Comparison of ENCODE assay signal across 14 cellular contexts in the genomic region with DNA sequence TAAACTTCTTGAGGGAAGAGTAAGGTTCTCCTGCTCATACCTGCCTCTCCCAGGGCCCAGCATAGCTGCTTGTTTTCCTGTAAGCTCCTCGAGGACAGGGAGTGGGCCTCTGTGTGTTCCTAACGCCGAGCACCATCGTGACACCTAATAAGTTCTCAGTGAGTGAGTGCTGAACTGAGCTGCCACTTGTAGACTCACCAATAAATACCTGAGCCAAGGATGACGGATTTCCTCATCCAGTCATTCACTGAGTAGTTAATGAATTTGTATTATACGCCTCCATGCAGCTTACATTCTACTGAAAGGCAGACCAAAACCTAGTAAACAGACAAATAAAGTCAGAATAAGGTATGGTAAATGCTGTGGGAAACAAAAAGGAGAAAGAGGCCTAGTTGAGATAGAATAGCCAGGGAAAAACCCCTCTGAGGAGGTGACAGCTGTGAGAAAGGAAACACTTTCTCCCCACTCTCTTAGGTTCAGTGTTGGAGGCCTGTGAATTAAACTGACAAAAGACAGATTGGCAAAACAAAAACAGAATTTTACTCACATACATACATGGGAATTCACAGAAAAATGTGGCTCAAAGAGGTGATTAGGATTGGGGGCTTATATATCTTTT.
DNase-seq lines count a peak whose midpoint lies in the region; ATAC-seq and TF ChIP-seq lines count a peak whose summit lies in the region.
"Had no signal": no experiment of that assay in that cellular context is flagged by ENCODE, and none has a peak within 500 bp of the region (broad histone marks: within the 10 kb centered on the region; RNA-seq: fewer than 3 reads in every experiment).

No MANE protein-coding gene starts in this region.

- TF ChIP-seq CTCF in Caco-2 (IDR thresholded peaks at IDR 0.05; ENCODE audit: insufficient read depth in 1 of 2, low read depth in 1 of 2, low read length in 1 of 2, severe bottlenecking in 1 of 2, unreplicated experiment in 1 of 2): no peak
- no peak for TF ChIP-seq CTCF in mammary epithelial cell (conservative IDR thresholded peaks at IDR 0.05 in 1 of 2, IDR thresholded peaks at IDR 0.05 in 1 of 2; ENCODE audit: extremely low read depth in 1 of 2, insufficient read depth in 1 of 2, low read depth in 1 of 2, low read length in 2 of 2)

- H3K27me3 Mint-ChIP-seq in Caco-2 (ENCODE audit: insufficient read depth, unreplicated experiment): no peaks in the 10 kb centered on the region
- H3K27me3 Mint-ChIP-seq in activated T-helper 1 cell treated with anti-CD3 and anti-CD28 coated beads, Interleukin-12 subunit alpha, Interleukin-12 subunit beta, Interleukin-2, Interleukin-4 antibody, amounts not matched to agents 30 ng/mL and 10 ng/mL and 1 ng/mL, durations not matched to agents 14 hours and 24 hours and 36 hours (ENCODE audit: insufficient read depth): no peaks in the 10 kb centered on the region
- H3K27me3 Mint-ChIP-seq: activated T-cell treated with anti-CD3 and anti-CD28 coated beads, Interleukin-2, amount 50 U/mL, for 24 hours had no signal

- intact Hi-C loops in Caco-2 (cut with micrococcal nuclease; ENCODE audit: unreplicated experiment) (loop anchor here (5.0 kb wide), 1 partner anchor 107 kb away; no protein-coding TSS in a partner anchor), mammary epithelial cell (cut with micrococcal nuclease) (no loop called here), posterior cingulate gyrus (cut with DNase I) (no loop called here)
- intact Hi-C loops in activated T-helper 1 cell treated with anti-CD3 and anti-CD28 coated beads, Interleukin-12 subunit alpha, Interleukin-12 subunit beta, Interleukin-2, Interleukin-4 antibody, amounts not matched to agents 30 ng/mL and 10 ng/mL and 1 ng/mL, durations not matched to agents 14 hours and 24 hours and 36 hours (cut with micrococcal nuclease): no loop called here

- no peak overlapping the region for H3K4me2 ChIP-seq in mammary epithelial cell (ENCODE audit: insufficient read depth, low read depth, low read length)

- H3K9me3 ChIP-seq in Caco-2 (peaks cover 10% of the 10 kb centered on the region), iPS-20b (ENCODE audit: insufficient read depth, low read depth, low read length) (no peaks in the 10 kb centered on the region), mammary epithelial cell (replicated peaks; ENCODE audit: insufficient read depth, low read length) (no peaks in the 10 kb centered on the region)
- H3K9me3 ChIP-seq: heart left ventricle, thoracic aorta had no signal

- H3K27ac Mint-ChIP-seq in Caco-2 (ENCODE audit: unreplicated experiment): peak overlapping the region; percentile 53
- H3K27ac Mint-ChIP-seq in activated T-helper 1 cell treated with anti-CD3 and anti-CD28 coated beads, Interleukin-12 subunit alpha, Interleukin-12 subunit beta, Interleukin-2, Interleukin-4 antibody, amounts not matched to agents 30 ng/mL and 10 ng/mL and 1 ng/mL, durations not matched to agents 14 hours and 24 hours and 36 hours: no peak overlapping the region
- H3K27ac Mint-ChIP-seq: activated T-cell treated with anti-CD3 and anti-CD28 coated beads, Interleukin-2, amount 50 U/mL, for 24 hours had no signal

- H3K4me1 Mint-ChIP-seq in Caco-2 (ENCODE audit: low read depth, unreplicated experiment): peaks cover 49% of the 10 kb centered on the region
- no peaks in the 10 kb centered on the region for H3K4me1 Mint-ChIP-seq in activated T-helper 1 cell treated with anti-CD3 and anti-CD28 coated beads, Interleukin-12 subunit alpha, Interleukin-12 subunit beta, Interleukin-2, Interleukin-4 antibody, amounts not matched to agents 30 ng/mL and 10 ng/mL and 1 ng/mL, durations not matched to agents 14 hours and 24 hours and 36 hours (ENCODE audit: low read depth)

- CTCF ChIA-PET in Caco-2 (lab: Charles Lee) (interaction anchor here (0.6 kb wide), 1 partner anchor 35 kb away, joined by 3 read pairs; no protein-coding TSS in a partner anchor), mammary epithelial cell (lab: Charles Lee; ENCODE audit: low non-redundant PET) (no interaction called here)

- dilution Hi-C loops in mammary epithelial cell (cut with HindIII; ENCODE audit: low sequenced_read_pairs): loop anchor here (5.0 kb wide), 2 partner anchors 78 to 102 kb away; no protein-coding TSS in a partner anchor

- peaks cover 7% of the 10 kb centered on the region for H3K36me3 Mint-ChIP-seq in Caco-2 (ENCODE audit: insufficient read depth, unreplicated experiment)
- H3K36me3 Mint-ChIP-seq in activated T-helper 1 cell treated with anti-CD3 and anti-CD28 coated beads, Interleukin-12 subunit alpha, Interleukin-12 subunit beta, Interleukin-2, Interleukin-4 antibody, amounts not matched to agents 30 ng/mL and 10 ng/mL and 1 ng/mL, durations not matched to agents 14 hours and 24 hours and 36 hours (ENCODE audit: low read depth): no peaks in the 10 kb centered on the region

- H3K4me3 Mint-ChIP-seq in Caco-2 (ENCODE audit: unreplicated experiment): no peak overlapping the region
- no peak overlapping the region for H3K4me3 Mint-ChIP-seq in activated T-helper 1 cell treated with anti-CD3 and anti-CD28 coated beads, Interleukin-12 subunit alpha, Interleukin-12 subunit beta, Interleukin-2, Interleukin-4 antibody, amounts not matched to agents 30 ng/mL and 10 ng/mL and 1 ng/mL, durations not matched to agents 14 hours and 24 hours and 36 hours
- H3K4me3 Mint-ChIP-seq: activated T-cell treated with anti-CD3 and anti-CD28 coated beads, Interleukin-2, amount 50 U/mL, for 24 hours had no signal

- POLR2A ChIA-PET in Caco-2 (lab: Charles Lee): no interaction called here

- no peak overlapping the region for H2AFZ ChIP-seq in mammary epithelial cell (ENCODE audit: low read depth, low read length)

- 95% methylated on average over 5 of the region's 6 CpGs for WGBS in mammary epithelial cell (ENCODE audit: low coverage, missing lambda C conversion rate)

- H3K27me3 ChIP-seq in Caco-2 (replicated peaks; ENCODE audit: control insufficient read depth, insufficient read depth, low read length): no peaks in the 10 kb centered on the region
- H3K27me3 ChIP-seq in iPS-20b (ENCODE audit: insufficient read depth, low read length): no peaks in the 10 kb centered on the region
- no peaks in the 10 kb centered on the region for H3K27me3 ChIP-seq in mammary epithelial cell (ENCODE audit: insufficient read depth, low read length)
- H3K27me3 ChIP-seq: heart left ventricle had no signal

- H3K27ac ChIP-seq in iPS-20b (ENCODE audit: low read length) (no peak overlapping the region), mammary epithelial cell (ENCODE audit: insufficient read depth, low read depth, low read length) (no peak overlapping the region)
- H3K27ac ChIP-seq: heart left ventricle, thoracic aorta had no signal

- no peaks in the 10 kb centered on the region for H3K79me2 ChIP-seq in mammary epithelial cell (ENCODE audit: insufficient read depth, low read length)

- no TSS peak for BruUV-seq in Caco-2 (replicated peaks; lab: Mats Ljungman, UMichigan)
- no TSS peak for BruUV-seq in mammary epithelial cell (replicated peaks; lab: Mats Ljungman, UMichigan)

- no peak overlapping the region for H3K4me3 ChIP-seq in Caco-2 (ENCODE audit: low read depth, low read length)
- no peak overlapping the region for H3K4me3 ChIP-seq in iPS-20b (ENCODE audit: low read length)
- H3K4me3 ChIP-seq in mammary epithelial cell (replicated peaks in 1 of 3; ENCODE audit: insufficient read depth in 1 of 3, low read depth in 2 of 3, low read length in 3 of 3): no peak overlapping the region
- H3K4me3 ChIP-seq: heart left ventricle, thoracic aorta had no signal

- peak overlapping the region; percentile 18; the same call in 1 of the 2 replicates for H3K9ac ChIP-seq in iPS-20b (ENCODE audit: low read depth, low read length)
- no peak overlapping the region for H3K9ac ChIP-seq in mammary epithelial cell (ENCODE audit: insufficient read depth, low read length)

- ATAC-seq in GM19043 (IDR thresholded peaks at IDR 0.05; ENCODE audit: low read depth, unreplicated experiment) (peak; percentile 62), HG03066 (IDR thresholded peaks at IDR 0.05; ENCODE audit: low read depth, unreplicated experiment) (peak; percentile 69)
- ATAC-seq: heart left ventricle, right cardiac atrium had no signal

- peaks cover 8% of the 10 kb centered on the region for H3K9me3 Mint-ChIP-seq in Caco-2 (ENCODE audit: unreplicated experiment)
- H3K9me3 Mint-ChIP-seq in activated T-helper 1 cell treated with anti-CD3 and anti-CD28 coated beads, Interleukin-12 subunit alpha, Interleukin-12 subunit beta, Interleukin-2, Interleukin-4 antibody, amounts not matched to agents 30 ng/mL and 10 ng/mL and 1 ng/mL, durations not matched to agents 14 hours and 24 hours and 36 hours: peaks cover 10% of the 10 kb centered on the region
- H3K9me3 Mint-ChIP-seq: activated T-cell treated with anti-CD3 and anti-CD28 coated beads, Interleukin-2, amount 50 U/mL, for 24 hours had no signal

- in situ Hi-C loops in mammary epithelial cell (cut with MboI; ENCODE audit: low sequenced_read_pairs in 2 of 2): no loop called here

- DNase-seq in Caco-2: no peak
- DNase-seq in mammary epithelial cell: no peak
- DNase-seq in cerebellum (ENCODE audit: low spot score): no peak
- DNase-seq in activated T-helper 1 cell treated with anti-CD3 and anti-CD28 coated beads, Interleukin-12 subunit alpha, Interleukin-12 subunit beta, Interleukin-2, Interleukin-4 antibody, amounts not matched to agents 30 ng/mL and 10 ng/mL and 1 ng/mL, durations not matched to agents 14 hours and 24 hours and 36 hours (ENCODE audit: low spot score): no peak
- no peak for DNase-seq in posterior cingulate gyrus
- DNase-seq: activated T-cell treated with anti-CD3 and anti-CD28 coated beads, Interleukin-2, amount 50 U/mL, for 24 hours; heart left ventricle; midbrain; right cardiac atrium; Right ventricle myocardium superior had no signal

- H3K4me1 ChIP-seq in Caco-2 (peaks cover 49% of the 10 kb centered on the region), iPS-20b (ENCODE audit: insufficient read depth, low read length) (peaks cover 5% of the 10 kb centered on the region; the same call in 1 of the 2 replicates), mammary epithelial cell (ENCODE audit: insufficient read depth, low read length) (no peaks in the 10 kb centered on the region)

- H3K36me3 ChIP-seq in Caco-2 (ENCODE audit: control insufficient read depth, insufficient read depth, low read length) (no peaks in the 10 kb centered on the region), iPS-20b (ENCODE audit: insufficient read depth, low read depth, low read length) (no peaks in the 10 kb centered on the region), mammary epithelial cell (ENCODE audit: insufficient read depth, low read length) (no peaks in the 10 kb centered on the region)
- H3K36me3 ChIP-seq: heart left ventricle, thoracic aorta had no signal

- no peaks in the 10 kb centered on the region for H4K20me1 ChIP-seq in mammary epithelial cell (ENCODE audit: insufficient read depth, low read length)
